In genomic region chr20:41151134-41151869, GRCh38 we compare ENCODE assay signal across 13 cellular contexts. TPM values are rescaled to one million over a fixed set of nuclear protein-coding genes. Genes with fewer than 3 reads are reported as not detected.
DNase-seq lines count a peak whose midpoint lies in the region; ATAC-seq and TF ChIP-seq lines count a peak whose summit lies in the region.
"Had no signal": no experiment of that assay in that cellular context is flagged by ENCODE, and none has a peak within 500 bp of the region (broad histone marks: within the 10 kb centered on the region; RNA-seq: fewer than 3 reads in every experiment).

No MANE protein-coding gene starts in this region.

- no peak overlapping the region for H3K4me2 ChIP-seq in mammary epithelial cell (ENCODE audit: insufficient read depth, low read depth, low read length)

- H3K4me1 ChIP-seq in breast epithelium (peaks cover 5 to 14% of the 10 kb centered on the region in 2 donors), mammary epithelial cell (ENCODE audit: insufficient read depth, low read length) (peaks cover 12% of the 10 kb centered on the region), uterus (peaks cover 0 to 22% of the 10 kb centered on the region in 2 donors)

- no peaks in the 10 kb centered on the region for H4K20me1 ChIP-seq in mammary epithelial cell (ENCODE audit: insufficient read depth, low read length)

- peaks cover 33% of the 10 kb centered on the region for H3K36me3 Mint-ChIP-seq in activated naive CD8-positive, alpha-beta T cell treated with anti-CD3 and anti-CD28 coated beads, Interleukin-2, amount 50 U/mL, for 24 hours (ENCODE audit: low read depth)

- no peak for ATAC-seq in activated naive CD8-positive, alpha-beta T cell treated with anti-CD3 and anti-CD28 coated beads, Interleukin-2, amount 50 U/mL, for 24 hours
- ATAC-seq in GM19463 (IDR thresholded peaks at IDR 0.05; ENCODE audit: unreplicated experiment), result no peak
- ATAC-seq: left lung had no signal

- H3K4me3 Mint-ChIP-seq in activated naive CD8-positive, alpha-beta T cell treated with anti-CD3 and anti-CD28 coated beads, Interleukin-2, amount 50 U/mL, for 24 hours, result no peak overlapping the region

- dilution Hi-C loops in mammary epithelial cell (cut with HindIII; ENCODE audit: low sequenced_read_pairs), result no loop called here

- no peak overlapping the region for H3K9ac ChIP-seq in mammary epithelial cell (ENCODE audit: insufficient read depth, low read length)

- peak overlapping the region; percentile 87 for H3K27ac Mint-ChIP-seq in activated naive CD8-positive, alpha-beta T cell treated with anti-CD3 and anti-CD28 coated beads, Interleukin-2, amount 50 U/mL, for 24 hours

- H2AFZ ChIP-seq in mammary epithelial cell (ENCODE audit: low read depth, low read length), result no peak overlapping the region

- H3K27me3 ChIP-seq in breast epithelium, result no peaks in the 10 kb centered on the region
- H3K27me3 ChIP-seq in mammary epithelial cell (ENCODE audit: insufficient read depth, low read length), result no peaks in the 10 kb centered on the region
- no peaks in the 10 kb centered on the region for H3K27me3 ChIP-seq in layer of hippocampus (ENCODE audit: control insufficient read depth, insufficient read depth, low read length)
- no peaks in the 10 kb centered on the region for H3K27me3 ChIP-seq in WERI-Rb-1 (ENCODE audit: insufficient read depth, low read depth, severe bottlenecking)
- no peaks in the 10 kb centered on the region for H3K27me3 ChIP-seq in uterus
- H3K27me3 ChIP-seq: left lung had no signal

- no peaks in the 10 kb centered on the region for H3K9me3 Mint-ChIP-seq in activated naive CD8-positive, alpha-beta T cell treated with anti-CD3 and anti-CD28 coated beads, Interleukin-2, amount 50 U/mL, for 24 hours

- no peak for DNase-seq in breast epithelium (ENCODE audit: low spot score in 2 of 2)
- DNase-seq in mammary epithelial cell, result no peak
- no peak for DNase-seq in activated naive CD8-positive, alpha-beta T cell treated with anti-CD3 and anti-CD28 coated beads, Interleukin-2, amount 50 U/mL, for 24 hours
- no peak for DNase-seq in WERI-Rb-1
- no peak for DNase-seq in uterus
- DNase-seq: activated CD8-positive, alpha-beta memory T cell treated with anti-CD3 and anti-CD28 coated beads, Interleukin-2, amount 50 U/mL, for 4 hours; DND-41; left lung; NCI-H774; occipital lobe had no signal

- H3K36me3 ChIP-seq in breast epithelium (no peaks in the 10 kb centered on the region), mammary epithelial cell (ENCODE audit: insufficient read depth, low read length) (peaks cover 3% of the 10 kb centered on the region), WERI-Rb-1 (peaks cover 50% of the 10 kb centered on the region), uterus (no peaks in the 10 kb centered on the region)
- H3K36me3 ChIP-seq: left lung had no signal

- H3K9me3 ChIP-seq in breast epithelium (no peaks in the 10 kb centered on the region), mammary epithelial cell (replicated peaks; ENCODE audit: insufficient read depth, low read length) (no peaks in the 10 kb centered on the region), WERI-Rb-1 (ENCODE audit: severe bottlenecking) (no peaks in the 10 kb centered on the region), uterus (no peaks in the 10 kb centered on the region)
- H3K9me3 ChIP-seq: left lung had no signal

- WGBS in mammary epithelial cell (ENCODE audit: low coverage, missing lambda C conversion rate), result 96% methylated on average over 4 of the region's 5 CpGs

- in situ Hi-C loops in mammary epithelial cell (cut with MboI; ENCODE audit: low sequenced_read_pairs in 2 of 2), result no loop called here

- H3K27me3 Mint-ChIP-seq in activated naive CD8-positive, alpha-beta T cell treated with anti-CD3 and anti-CD28 coated beads, Interleukin-2, amount 50 U/mL, for 24 hours, result no peaks in the 10 kb centered on the region

- peaks cover 99% of the 10 kb centered on the region for H3K79me2 ChIP-seq in mammary epithelial cell (ENCODE audit: insufficient read depth, low read length)

- no peak for TF ChIP-seq POLR2A in breast epithelium (IDR thresholded peaks at IDR 0.05)
- TF ChIP-seq POLR2A in uterus (IDR thresholded peaks at IDR 0.05), result no peak

- TF ChIP-seq CTCF in breast epithelium (IDR thresholded peaks at IDR 0.05) (no peak), mammary epithelial cell (conservative IDR thresholded peaks at IDR 0.05 in 1 of 2, IDR thresholded peaks at IDR 0.05 in 1 of 2; ENCODE audit: extremely low read depth in 1 of 2, insufficient read depth in 1 of 2, low read depth in 1 of 2, low read length in 2 of 2) (no peak), WERI-Rb-1 (IDR thresholded peaks at IDR 0.05; ENCODE audit: low read depth, low read length) (no peak), uterus (IDR thresholded peaks at IDR 0.05) (no peak)

- no TSS peak for BruUV-seq in mammary epithelial cell (replicated peaks; lab: Mats Ljungman, UMichigan)

- H3K27ac ChIP-seq in breast epithelium (peak overlapping the region; percentile 50 to 65), mammary epithelial cell (ENCODE audit: insufficient read depth, low read depth, low read length) (no peak overlapping the region), layer of hippocampus (ENCODE audit: low read depth, low read length) (peak overlapping the region; percentile 27), temporal lobe (ENCODE audit: low read depth, low read length) (peak overlapping the region; percentile 17), WERI-Rb-1 (no peak overlapping the region), uterus (peak overlapping the region in 1 of 2 donors; percentile 70)

- intact Hi-C loops in breast epithelium (cut with DNase I; ENCODE audit: low total_unique reads), result no loop called here
- intact Hi-C loops in mammary epithelial cell (cut with micrococcal nuclease), result no loop called here
- intact Hi-C loops in uterus (cut with DNase I; ENCODE audit: low total_unique reads), result no loop called here

- CTCF ChIA-PET in mammary epithelial cell (lab: Charles Lee; ENCODE audit: low non-redundant PET), result no interaction called here

- no peak overlapping the region for H3K4me3 ChIP-seq in breast epithelium
- H3K4me3 ChIP-seq in mammary epithelial cell (replicated peaks in 1 of 3; ENCODE audit: insufficient read depth in 1 of 3, low read depth in 2 of 3, low read length in 3 of 3), result no peak overlapping the region
- no peak overlapping the region for H3K4me3 ChIP-seq in WERI-Rb-1 (ENCODE audit: low read depth, low read length)
- no peak overlapping the region for H3K4me3 ChIP-seq in uterus
- H3K4me3 ChIP-seq: left lung had no signal

- H3K4me1 Mint-ChIP-seq in activated naive CD8-positive, alpha-beta T cell treated with anti-CD3 and anti-CD28 coated beads, Interleukin-2, amount 50 U/mL, for 24 hours, result peaks cover 100% of the 10 kb centered on the region

RNA-seq across cellular contexts. Expression of gene PLCG1, which starts 14.0 kb away (rescaled TPM):
- total RNA-seq in breast epithelium, result 100 to 1,000 TPM in 1 of 3 donors, 10 to 100 TPM in 2; 88.5 to 132 (median 92.3) TPM
- 10 to 100 TPM; 74.3 to 75.8 TPM for total RNA-seq in mammary epithelial cell
- polyA plus RNA-seq in mammary epithelial cell, result 34.9 TPM
- 170 TPM for polyA minus RNA-seq in mammary epithelial cell
- 82.1 TPM for total RNA-seq in temporal lobe
- total RNA-seq in uterus, result 100 to 1,000 TPM in 3 of 4 donors, 10 to 100 TPM in 1; 38.8 to 180 (median 138) TPM

Comparison
In these comparisons a context has a peak if more than half of its experiments do, and no peak if none do; other contexts are left out.
1. H3K27ac ChIP-seq: peak in breast epithelium (2 of 2), layer of hippocampus (single experiment) and temporal lobe (single experiment); none in mammary epithelial cell (single experiment) and WERI-Rb-1 (single experiment).